Comparison of ENCODE assay signal across 1 cellular context in genomic region chr10:72297281-72297967, GRCh38.
TF ChIP-seq lines count a peak whose summit lies in the region.

No MANE protein-coding gene starts in this region.

TF ChIP-seq in HepG2, 621 proteins besides CTCF, POLR2A, EP300 and RAD21:
- 0 out of 2 replicates have a peak, but pooled peaks have one; percentile 27 for TF ChIP-seq ZNF629 (CRISPR knock-in tag; conservative IDR thresholded peaks at IDR 0.05)
- TF ChIP-seq SP2 (CRISPR knock-in tag; IDR thresholded peaks at IDR 0.05) = no peak
